22 cellular contexts compared by ENCODE assay signal in the genomic region with DNA sequence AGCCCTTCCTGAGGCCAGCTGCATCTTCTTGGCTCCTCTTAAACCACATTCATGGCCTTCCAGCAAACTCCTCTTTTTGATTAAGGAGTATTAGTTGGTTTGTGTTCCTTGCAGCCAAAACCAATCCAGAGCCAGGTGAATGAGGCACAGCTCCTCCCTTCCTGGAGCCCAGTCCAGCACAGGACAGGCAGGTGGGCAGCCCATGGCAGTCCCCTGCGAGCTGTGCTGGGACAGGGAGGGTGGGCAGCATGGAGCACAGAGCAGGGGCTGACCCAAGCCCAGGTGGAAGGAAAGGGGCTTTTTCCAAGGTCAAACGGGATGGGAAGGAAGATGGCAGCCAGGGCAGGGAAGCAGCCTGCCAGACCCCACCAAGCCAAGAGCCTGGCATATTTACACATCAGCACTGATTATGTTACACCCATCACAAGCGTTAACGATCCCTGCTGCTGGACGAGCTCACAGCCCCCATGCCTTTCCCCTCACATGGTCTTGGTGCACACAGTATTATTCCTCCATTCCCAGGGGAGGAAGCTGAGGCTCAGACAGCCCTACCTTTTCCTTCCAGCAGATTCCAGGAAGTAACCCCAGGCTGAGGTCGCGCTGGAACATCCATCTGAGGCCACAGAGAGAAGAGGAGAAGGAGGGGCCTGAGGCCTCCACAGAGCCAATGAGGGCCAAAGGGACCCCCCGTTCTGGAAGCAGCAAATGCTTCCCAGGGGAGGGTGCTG.
DNase-seq lines count a peak whose midpoint lies in the region; ATAC-seq and TF ChIP-seq lines count a peak whose summit lies in the region.
"Had no signal": no experiment of that assay in that cellular context is flagged by ENCODE, and none has a peak within 500 bp of the region (broad histone marks: within the 10 kb centered on the region; RNA-seq: fewer than 3 reads in every experiment).

No MANE protein-coding gene starts in this region.

- H3K27ac ChIP-seq in breast epithelium, result peak overlapping the region in 1 of 2 donors; percentile 30
- H3K27ac ChIP-seq: upper lobe of right lung, VCaP had no signal

- peaks cover 11% of the 10 kb centered on the region for H3K27me3 Mint-ChIP-seq in nephron (ENCODE audit: low read depth)

- intact Hi-C loops in breast epithelium (cut with DNase I; ENCODE audit: low total_unique reads), result no loop called here

- no peaks in the 10 kb centered on the region for H3K9me3 ChIP-seq in breast epithelium
- H3K9me3 ChIP-seq: A549, upper lobe of right lung had no signal

- no peak overlapping the region for H3K4me3 Mint-ChIP-seq in nephron
- H3K4me3 Mint-ChIP-seq: CD4-positive, CD25-positive, alpha-beta regulatory T cell; naive thymus-derived CD4-positive, alpha-beta T cell; stimulated activated memory B cell treated with anti-CD40 and anti-IgM and Interleukin-4, amounts not matched to agents 10 μg/mL and 1 μg/mL and 100 μg/mL, for 72 hours had no signal

- peaks cover 44% of the 10 kb centered on the region for H3K4me1 Mint-ChIP-seq in nephron
- H3K4me1 Mint-ChIP-seq: CD4-positive, CD25-positive, alpha-beta regulatory T cell; naive thymus-derived CD4-positive, alpha-beta T cell had no signal

- no peak for ATAC-seq in HG03135 (IDR thresholded peaks at IDR 0.05; ENCODE audit: unreplicated experiment)
- ATAC-seq: A549; naive thymus-derived CD4-positive, alpha-beta T cell; stimulated activated memory B cell treated with anti-CD40 and anti-IgM and Interleukin-4, amounts not matched to agents 10 μg/mL and 1 μg/mL and 100 μg/mL, for 72 hours; upper lobe of right lung had no signal

- H3K36me3 Mint-ChIP-seq in nephron (ENCODE audit: low read depth), result no peaks in the 10 kb centered on the region
- H3K36me3 Mint-ChIP-seq: CD4-positive, CD25-positive, alpha-beta regulatory T cell; naive thymus-derived CD4-positive, alpha-beta T cell; stimulated activated memory B cell treated with anti-CD40 and anti-IgM and Interleukin-4, amounts not matched to agents 10 μg/mL and 1 μg/mL and 100 μg/mL, for 72 hours had no signal

- peaks cover 0 to 1% of the 10 kb centered on the region in 2 donors for H3K4me1 ChIP-seq in breast epithelium

- H3K9me3 Mint-ChIP-seq in nephron, result no peaks in the 10 kb centered on the region
- H3K9me3 Mint-ChIP-seq: stimulated activated memory B cell treated with anti-CD40 and anti-IgM and Interleukin-4, amounts not matched to agents 10 μg/mL and 1 μg/mL and 100 μg/mL, for 72 hours had no signal

- H3K27me3 ChIP-seq in breast epithelium, result no peaks in the 10 kb centered on the region
- H3K27me3 ChIP-seq: upper lobe of right lung had no signal

- no peak for TF ChIP-seq POLR2A in breast epithelium (IDR thresholded peaks at IDR 0.05)

- H3K27ac Mint-ChIP-seq in nephron, result peak overlapping the region; percentile 35 to 55 (median 48)
- H3K27ac Mint-ChIP-seq: CD4-positive, CD25-positive, alpha-beta regulatory T cell; naive thymus-derived CD4-positive, alpha-beta T cell; stimulated activated memory B cell treated with anti-CD40 and anti-IgM and Interleukin-4, amounts not matched to agents 10 μg/mL and 1 μg/mL and 100 μg/mL, for 72 hours had no signal

- H3K4me3 ChIP-seq in fibroblast of pulmonary artery (replicated peaks; ENCODE audit: low read depth, low read length), result no peak overlapping the region
- no peak overlapping the region for H3K4me3 ChIP-seq in breast epithelium
- H3K4me3 ChIP-seq: A549, upper lobe of right lung had no signal

- TF ChIP-seq CTCF in fibroblast of pulmonary artery (IDR thresholded peaks at IDR 0.05; ENCODE audit: low read length, missing control alignments) (no peak), nephron (IDR thresholded peaks at IDR 0.05; ENCODE audit: unreplicated experiment in 3 of 3) (no peak), breast epithelium (IDR thresholded peaks at IDR 0.05) (no peak)

- no peaks in the 10 kb centered on the region for H3K36me3 ChIP-seq in breast epithelium
- H3K36me3 ChIP-seq: upper lobe of right lung had no signal

- peak; percentile 30 for DNase-seq in activated CD8-positive, alpha-beta memory T cell treated with anti-CD3 and anti-CD28 coated beads for 24 hours
- DNase-seq in activated CD8-positive, alpha-beta memory T cell treated with anti-CD3 and anti-CD28 coated beads, Interleukin-2, amount 50 U/mL, for 4 hours, result no peak
- DNase-seq in fibroblast of pulmonary artery (ENCODE audit: low read depth) (peak; percentile 12), breast epithelium (ENCODE audit: low spot score in 2 of 2) (no peak), HT-29 (ENCODE audit: low spot score) (no peak), T-helper 9 cell (no peak)
- DNase-seq: activated effector memory CD4-positive, alpha-beta T cell treated with Interleukin-2 at 50 U/mL for 16 hours; anterior cingulate cortex; CD4-positive, CD25-positive, alpha-beta regulatory T cell; DMS53; H7; KBM-7; naive thymus-derived CD4-positive, alpha-beta T cell; NCI-H1092 treated with DMSO at 0.1 percent for 48 hours; NCI-H2171 treated with DMSO at 0.1 percent for 48 hours; T-helper 1 cell; upper lobe of right lung had no signal

Comparison
In these comparisons a context has a peak if more than half of its experiments do, and no peak if none do; other contexts are left out.
1. DNase-seq: peak in activated CD8-positive, alpha-beta memory T cell treated with anti-CD3 and anti-CD28 coated beads for 24 hours (single experiment) and fibroblast of pulmonary artery (single experiment); none in activated CD8-positive, alpha-beta memory T cell treated with anti-CD3 and anti-CD28 coated beads, Interleukin-2, amount 50 U/mL, for 4 hours (single experiment), breast epithelium (0 of 2), HT-29 (single experiment) and T-helper 9 cell (single experiment).